In the genomic region with DNA sequence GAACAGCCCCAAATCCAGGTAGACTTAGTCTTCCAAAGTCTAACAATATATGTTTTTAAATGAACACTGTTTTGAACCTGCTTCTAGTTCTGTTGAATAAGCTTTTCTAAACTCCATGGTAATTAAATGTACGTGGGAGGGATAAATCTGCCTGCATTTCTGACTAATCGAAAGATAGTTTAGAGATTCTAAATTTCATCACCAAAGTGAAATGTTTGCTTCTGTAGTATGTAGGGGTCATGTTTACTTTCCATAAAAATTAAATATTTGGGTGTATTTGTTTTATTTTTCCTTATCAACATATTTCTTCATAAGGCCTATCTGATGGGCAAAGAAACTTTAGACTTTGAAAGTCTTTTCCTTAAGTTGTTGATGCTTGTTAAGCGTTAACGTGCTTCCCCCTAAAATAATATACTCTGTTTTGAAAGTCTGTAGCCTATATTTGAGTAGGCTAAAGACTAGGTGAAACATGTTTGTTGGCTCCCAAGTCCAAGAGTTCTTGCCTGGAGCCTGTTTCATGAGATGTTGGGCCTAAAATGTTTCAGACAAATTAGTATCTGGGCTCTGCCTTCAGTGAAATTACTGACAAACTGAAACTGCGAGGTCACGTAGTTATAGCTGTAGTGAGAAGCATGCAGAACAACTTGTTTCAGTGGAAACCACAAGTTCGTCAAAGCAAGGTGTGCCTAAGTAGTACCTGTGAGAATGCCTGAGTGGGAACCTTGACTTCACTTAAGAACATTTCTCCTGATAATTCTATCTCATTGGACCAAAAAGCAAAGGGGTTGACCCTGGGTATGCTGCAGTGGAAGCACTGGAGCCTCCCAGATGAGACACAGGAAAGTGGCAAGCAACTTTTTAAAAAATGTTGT, we compare ENCODE assay signal across 1 cellular context.
A peak's percentile ranks its signal among the peaks of the same experiment; 100 is the strongest.
TF ChIP-seq lines count a peak whose summit lies in the region.

No MANE protein-coding gene starts in this region.

TF ChIP-seq in GM12878, 131 proteins besides CTCF, POLR2A, EP300 and RAD21 (continued from another document and continues in another):
- TF ChIP-seq MTA2 (IDR thresholded peaks at IDR 0.05; ENCODE audit: low read depth) (peak; percentile 95), CEBPB (IDR thresholded peaks at IDR 0.05; ENCODE audit: borderline replicate concordance in 1 of 2, low read depth in 2 of 2, low read length in 2 of 2) (no peak), NR2C2 (IDR thresholded peaks at IDR 0.05; ENCODE audit: borderline replicate concordance, control insufficient read depth, insufficient read length, low read depth) (no peak), SP1 (IDR thresholded peaks at IDR 0.05; ENCODE audit: low read depth, low read length) (peak; percentile 63), MEF2B (IDR thresholded peaks at IDR 0.05; ENCODE audit: partially characterized antibody, poor library complexity, severe bottlenecking) (peak; percentile 68), RB1 (IDR thresholded peaks at IDR 0.05; ENCODE audit: borderline replicate concordance) (no peak), BRCA1 (IDR thresholded peaks at IDR 0.05; ENCODE audit: low read depth, low read length) (no peak), SRF (IDR thresholded peaks at IDR 0.05; ENCODE audit: low read depth in 2 of 2, low read length in 2 of 2) (no peak), RFX5 (IDR thresholded peaks at IDR 0.05; ENCODE audit: low read depth, low read length) (no peak), SPI1 (IDR thresholded peaks at IDR 0.05; ENCODE audit: borderline replicate concordance, insufficient read depth, low read depth, low read length) (no peak), NFIC (IDR thresholded peaks at IDR 0.05; ENCODE audit: low read depth, low read length) (peak; percentile 65; the same call in 1 of the 2 replicates), HDAC2 (IDR thresholded peaks at IDR 0.05) (no peak), SREBF2 (IDR thresholded peaks at IDR 0.05; ENCODE audit: low read length) (no peak), HDGF (IDR thresholded peaks at IDR 0.05) (no peak), TBL1XR1 (IDR thresholded peaks at IDR 0.05; ENCODE audit: low read depth, low read length) (peak; percentile 83), CREM (IDR thresholded peaks at IDR 0.05; ENCODE audit: low read depth) (peak; percentile 87; the same call in 1 of the 2 replicates), ETV6 (conservative IDR thresholded peaks at IDR 0.05 in 1 of 2, IDR thresholded peaks at IDR 0.05 in 1 of 2; ENCODE audit: borderline replicate concordance in 1 of 2, low read depth in 1 of 2) (no peak), POU2F2 (IDR thresholded peaks at IDR 0.05; ENCODE audit: borderline replicate concordance, low read depth, low read length) (peak; percentile 84)
- TF ChIP-seq, protein P1, sequence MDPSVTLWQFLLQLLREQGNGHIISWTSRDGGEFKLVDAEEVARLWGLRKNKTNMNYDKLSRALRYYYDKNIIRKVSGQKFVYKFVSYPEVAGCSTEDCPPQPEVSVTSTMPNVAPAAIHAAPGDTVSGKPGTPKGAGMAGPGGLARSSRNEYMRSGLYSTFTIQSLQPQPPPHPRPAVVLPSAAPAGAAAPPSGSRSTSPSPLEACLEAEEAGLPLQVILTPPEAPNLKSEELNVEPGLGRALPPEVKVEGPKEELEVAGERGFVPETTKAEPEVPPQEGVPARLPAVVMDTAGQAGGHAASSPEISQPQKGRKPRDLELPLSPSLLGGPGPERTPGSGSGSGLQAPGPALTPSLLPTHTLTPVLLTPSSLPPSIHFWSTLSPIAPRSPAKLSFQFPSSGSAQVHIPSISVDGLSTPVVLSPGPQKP (IDR thresholded peaks at IDR 0.05; ENCODE audit: low read depth, low read length): no peak
- TF ChIP-seq, protein P2, sequence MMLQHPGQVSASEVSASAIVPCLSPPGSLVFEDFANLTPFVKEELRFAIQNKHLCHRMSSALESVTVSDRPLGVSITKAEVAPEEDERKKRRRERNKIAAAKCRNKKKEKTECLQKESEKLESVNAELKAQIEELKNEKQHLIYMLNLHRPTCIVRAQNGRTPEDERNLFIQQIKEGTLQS (IDR thresholded peaks at IDR 0.05; ENCODE audit: borderline replicate concordance, extremely low read depth, low read depth, low read length): no peak
- TF ChIP-seq, protein P3, sequence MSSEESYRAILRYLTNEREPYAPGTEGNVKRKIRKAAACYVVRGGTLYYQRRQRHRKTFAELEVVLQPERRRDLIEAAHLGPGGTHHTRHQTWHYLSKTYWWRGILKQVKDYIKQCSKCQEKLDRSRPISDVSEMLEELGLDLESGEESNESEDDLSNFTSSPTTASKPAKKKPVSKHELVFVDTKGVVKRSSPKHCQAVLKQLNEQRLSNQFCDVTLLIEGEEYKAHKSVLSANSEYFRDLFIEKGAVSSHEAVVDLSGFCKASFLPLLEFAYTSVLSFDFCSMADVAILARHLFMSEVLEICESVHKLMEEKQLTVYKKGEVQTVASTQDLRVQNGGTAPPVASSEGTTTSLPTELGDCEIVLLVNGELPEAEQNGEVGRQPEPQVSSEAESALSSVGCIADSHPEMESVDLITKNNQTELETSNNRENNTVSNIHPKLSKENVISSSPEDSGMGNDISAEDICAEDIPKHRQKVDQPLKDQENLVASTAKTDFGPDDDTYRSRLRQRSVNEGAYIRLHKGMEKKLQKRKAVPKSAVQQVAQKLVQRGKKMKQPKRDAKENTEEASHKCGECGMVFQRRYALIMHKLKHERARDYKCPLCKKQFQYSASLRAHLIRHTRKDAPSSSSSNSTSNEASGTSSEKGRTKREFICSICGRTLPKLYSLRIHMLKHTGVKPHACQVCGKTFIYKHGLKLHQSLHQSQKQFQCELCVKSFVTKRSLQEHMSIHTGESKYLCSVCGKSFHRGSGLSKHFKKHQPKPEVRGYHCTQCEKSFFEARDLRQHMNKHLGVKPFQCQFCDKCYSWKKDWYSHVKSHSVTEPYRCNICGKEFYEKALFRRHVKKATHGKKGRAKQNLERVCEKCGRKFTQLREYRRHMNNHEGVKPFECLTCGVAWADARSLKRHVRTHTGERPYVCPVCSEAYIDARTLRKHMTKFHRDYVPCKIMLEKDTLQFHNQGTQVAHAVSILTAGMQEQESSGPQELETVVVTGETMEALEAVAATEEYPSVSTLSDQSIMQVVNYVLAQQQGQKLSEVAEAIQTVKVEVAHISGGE (CRISPR knock-in tag; IDR thresholded peaks at IDR 0.05): no peak
- TF ChIP-seq, protein P4, sequence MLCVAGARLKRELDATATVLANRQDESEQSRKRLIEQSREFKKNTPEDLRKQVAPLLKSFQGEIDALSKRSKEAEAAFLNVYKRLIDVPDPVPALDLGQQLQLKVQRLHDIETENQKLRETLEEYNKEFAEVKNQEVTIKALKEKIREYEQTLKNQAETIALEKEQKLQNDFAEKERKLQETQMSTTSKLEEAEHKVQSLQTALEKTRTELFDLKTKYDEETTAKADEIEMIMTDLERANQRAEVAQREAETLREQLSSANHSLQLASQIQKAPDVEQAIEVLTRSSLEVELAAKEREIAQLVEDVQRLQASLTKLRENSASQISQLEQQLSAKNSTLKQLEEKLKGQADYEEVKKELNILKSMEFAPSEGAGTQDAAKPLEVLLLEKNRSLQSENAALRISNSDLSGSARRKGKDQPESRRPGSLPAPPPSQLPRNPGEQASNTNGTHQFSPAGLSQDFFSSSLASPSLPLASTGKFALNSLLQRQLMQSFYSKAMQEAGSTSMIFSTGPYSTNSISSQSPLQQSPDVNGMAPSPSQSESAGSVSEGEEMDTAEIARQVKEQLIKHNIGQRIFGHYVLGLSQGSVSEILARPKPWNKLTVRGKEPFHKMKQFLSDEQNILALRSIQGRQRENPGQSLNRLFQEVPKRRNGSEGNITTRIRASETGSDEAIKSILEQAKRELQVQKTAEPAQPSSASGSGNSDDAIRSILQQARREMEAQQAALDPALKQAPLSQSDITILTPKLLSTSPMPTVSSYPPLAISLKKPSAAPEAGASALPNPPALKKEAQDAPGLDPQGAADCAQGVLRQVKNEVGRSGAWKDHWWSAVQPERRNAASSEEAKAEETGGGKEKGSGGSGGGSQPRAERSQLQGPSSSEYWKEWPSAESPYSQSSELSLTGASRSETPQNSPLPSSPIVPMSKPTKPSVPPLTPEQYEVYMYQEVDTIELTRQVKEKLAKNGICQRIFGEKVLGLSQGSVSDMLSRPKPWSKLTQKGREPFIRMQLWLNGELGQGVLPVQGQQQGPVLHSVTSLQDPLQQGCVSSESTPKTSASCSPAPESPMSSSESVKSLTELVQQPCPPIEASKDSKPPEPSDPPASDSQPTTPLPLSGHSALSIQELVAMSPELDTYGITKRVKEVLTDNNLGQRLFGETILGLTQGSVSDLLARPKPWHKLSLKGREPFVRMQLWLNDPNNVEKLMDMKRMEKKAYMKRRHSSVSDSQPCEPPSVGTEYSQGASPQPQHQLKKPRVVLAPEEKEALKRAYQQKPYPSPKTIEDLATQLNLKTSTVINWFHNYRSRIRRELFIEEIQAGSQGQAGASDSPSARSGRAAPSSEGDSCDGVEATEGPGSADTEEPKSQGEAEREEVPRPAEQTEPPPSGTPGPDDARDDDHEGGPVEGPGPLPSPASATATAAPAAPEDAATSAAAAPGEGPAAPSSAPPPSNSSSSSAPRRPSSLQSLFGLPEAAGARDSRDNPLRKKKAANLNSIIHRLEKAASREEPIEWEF (IDR thresholded peaks at IDR 0.05; ENCODE audit: insufficient replicate concordance, low read depth, low read length): peak; percentile 48
- TF ChIP-seq, protein P5, sequence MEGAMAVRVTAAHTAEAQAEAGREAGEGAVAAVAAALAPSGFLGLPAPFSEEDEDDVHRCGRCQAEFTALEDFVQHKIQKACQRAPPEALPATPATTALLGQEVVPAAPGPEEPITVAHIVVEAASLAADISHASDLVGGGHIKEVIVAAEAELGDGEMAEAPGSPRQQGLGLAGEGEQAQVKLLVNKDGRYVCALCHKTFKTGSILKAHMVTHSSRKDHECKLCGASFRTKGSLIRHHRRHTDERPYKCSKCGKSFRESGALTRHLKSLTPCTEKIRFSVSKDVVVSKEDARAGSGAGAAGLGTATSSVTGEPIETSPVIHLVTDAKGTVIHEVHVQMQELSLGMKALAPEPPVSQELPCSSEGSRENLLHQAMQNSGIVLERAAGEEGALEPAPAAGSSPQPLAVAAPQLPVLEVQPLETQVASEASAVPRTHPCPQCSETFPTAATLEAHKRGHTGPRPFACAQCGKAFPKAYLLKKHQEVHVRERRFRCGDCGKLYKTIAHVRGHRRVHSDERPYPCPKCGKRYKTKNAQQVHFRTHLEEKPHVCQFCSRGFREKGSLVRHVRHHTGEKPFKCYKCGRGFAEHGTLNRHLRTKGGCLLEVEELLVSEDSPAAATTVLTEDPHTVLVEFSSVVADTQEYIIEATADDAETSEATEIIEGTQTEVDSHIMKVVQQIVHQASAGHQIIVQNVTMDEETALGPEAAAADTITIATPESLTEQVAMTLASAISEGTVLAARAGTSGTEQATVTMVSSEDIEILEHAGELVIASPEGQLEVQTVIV (IDR thresholded peaks at IDR 0.05; ENCODE audit: borderline replicate concordance, partially characterized antibody): no peak
- TF ChIP-seq, protein P6, sequence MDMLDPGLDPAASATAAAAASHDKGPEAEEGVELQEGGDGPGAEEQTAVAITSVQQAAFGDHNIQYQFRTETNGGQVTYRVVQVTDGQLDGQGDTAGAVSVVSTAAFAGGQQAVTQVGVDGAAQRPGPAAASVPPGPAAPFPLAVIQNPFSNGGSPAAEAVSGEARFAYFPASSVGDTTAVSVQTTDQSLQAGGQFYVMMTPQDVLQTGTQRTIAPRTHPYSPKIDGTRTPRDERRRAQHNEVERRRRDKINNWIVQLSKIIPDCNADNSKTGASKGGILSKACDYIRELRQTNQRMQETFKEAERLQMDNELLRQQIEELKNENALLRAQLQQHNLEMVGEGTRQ (IDR thresholded peaks at IDR 0.05; ENCODE audit: borderline replicate concordance, low read depth, low read length): no peak
- TF ChIP-seq, protein P7, sequence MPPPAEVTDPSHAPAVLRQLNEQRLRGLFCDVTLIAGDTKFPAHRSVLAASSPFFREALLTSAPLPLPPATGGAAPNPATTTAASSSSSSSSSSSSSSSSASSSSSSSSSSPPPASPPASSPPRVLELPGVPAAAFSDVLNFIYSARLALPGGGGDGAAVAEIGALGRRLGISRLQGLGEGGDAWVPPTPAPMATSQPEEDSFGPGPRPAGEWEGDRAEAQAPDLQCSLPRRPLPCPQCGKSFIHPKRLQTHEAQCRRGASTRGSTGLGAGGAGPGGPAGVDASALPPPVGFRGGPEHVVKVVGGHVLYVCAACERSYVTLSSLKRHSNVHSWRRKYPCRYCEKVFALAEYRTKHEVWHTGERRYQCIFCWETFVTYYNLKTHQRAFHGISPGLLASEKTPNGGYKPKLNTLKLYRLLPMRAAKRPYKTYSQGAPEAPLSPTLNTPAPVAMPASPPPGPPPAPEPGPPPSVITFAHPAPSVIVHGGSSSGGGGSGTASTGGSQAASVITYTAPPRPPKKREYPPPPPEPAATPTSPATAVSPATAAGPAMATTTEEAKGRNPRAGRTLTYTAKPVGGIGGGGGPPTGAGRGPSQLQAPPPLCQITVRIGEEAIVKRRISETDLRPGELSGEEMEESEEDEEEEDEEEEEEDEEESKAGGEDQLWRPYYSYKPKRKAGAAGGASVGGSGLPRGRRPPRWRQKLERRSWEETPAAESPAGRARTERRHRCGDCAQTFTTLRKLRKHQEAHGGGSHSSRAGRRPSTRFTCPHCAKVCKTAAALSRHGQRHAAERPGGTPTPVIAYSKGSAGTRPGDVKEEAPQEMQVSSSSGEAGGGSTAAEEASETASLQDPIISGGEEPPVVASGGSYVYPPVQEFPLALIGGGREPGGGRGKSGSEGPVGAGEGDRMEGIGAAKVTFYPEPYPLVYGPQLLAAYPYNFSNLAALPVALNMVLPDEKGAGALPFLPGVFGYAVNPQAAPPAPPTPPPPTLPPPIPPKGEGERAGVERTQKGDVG (CRISPR knock-in tag; IDR thresholded peaks at IDR 0.05): no peak
- TF ChIP-seq, protein P8, sequence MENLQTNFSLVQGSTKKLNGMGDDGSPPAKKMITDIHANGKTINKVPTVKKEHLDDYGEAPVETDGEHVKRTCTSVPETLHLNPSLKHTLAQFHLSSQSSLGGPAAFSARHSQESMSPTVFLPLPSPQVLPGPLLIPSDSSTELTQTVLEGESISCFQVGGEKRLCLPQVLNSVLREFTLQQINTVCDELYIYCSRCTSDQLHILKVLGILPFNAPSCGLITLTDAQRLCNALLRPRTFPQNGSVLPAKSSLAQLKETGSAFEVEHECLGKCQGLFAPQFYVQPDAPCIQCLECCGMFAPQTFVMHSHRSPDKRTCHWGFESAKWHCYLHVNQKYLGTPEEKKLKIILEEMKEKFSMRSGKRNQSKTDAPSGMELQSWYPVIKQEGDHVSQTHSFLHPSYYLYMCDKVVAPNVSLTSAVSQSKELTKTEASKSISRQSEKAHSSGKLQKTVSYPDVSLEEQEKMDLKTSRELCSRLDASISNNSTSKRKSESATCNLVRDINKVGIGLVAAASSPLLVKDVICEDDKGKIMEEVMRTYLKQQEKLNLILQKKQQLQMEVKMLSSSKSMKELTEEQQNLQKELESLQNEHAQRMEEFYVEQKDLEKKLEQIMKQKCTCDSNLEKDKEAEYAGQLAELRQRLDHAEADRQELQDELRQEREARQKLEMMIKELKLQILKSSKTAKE (IDR thresholded peaks at IDR 0.05; ENCODE audit: low read depth, poor library complexity, severe bottlenecking): no peak
- TF ChIP-seq, protein P9, sequence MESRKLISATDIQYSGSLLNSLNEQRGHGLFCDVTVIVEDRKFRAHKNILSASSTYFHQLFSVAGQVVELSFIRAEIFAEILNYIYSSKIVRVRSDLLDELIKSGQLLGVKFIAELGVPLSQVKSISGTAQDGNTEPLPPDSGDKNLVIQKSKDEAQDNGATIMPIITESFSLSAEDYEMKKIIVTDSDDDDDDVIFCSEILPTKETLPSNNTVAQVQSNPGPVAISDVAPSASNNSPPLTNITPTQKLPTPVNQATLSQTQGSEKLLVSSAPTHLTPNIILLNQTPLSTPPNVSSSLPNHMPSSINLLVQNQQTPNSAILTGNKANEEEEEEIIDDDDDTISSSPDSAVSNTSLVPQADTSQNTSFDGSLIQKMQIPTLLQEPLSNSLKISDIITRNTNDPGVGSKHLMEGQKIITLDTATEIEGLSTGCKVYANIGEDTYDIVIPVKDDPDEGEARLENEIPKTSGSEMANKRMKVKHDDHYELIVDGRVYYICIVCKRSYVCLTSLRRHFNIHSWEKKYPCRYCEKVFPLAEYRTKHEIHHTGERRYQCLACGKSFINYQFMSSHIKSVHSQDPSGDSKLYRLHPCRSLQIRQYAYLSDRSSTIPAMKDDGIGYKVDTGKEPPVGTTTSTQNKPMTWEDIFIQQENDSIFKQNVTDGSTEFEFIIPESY (IDR thresholded peaks at IDR 0.05): no peak
